ENCODE assay signal across 9 cellular contexts in genomic region chr1:27503961-27504587, GRCh38. TPM values are rescaled to one million over a fixed set of nuclear protein-coding genes. Genes with fewer than 3 reads are reported as not detected.
DNase-seq lines count a peak whose midpoint lies in the region; ATAC-seq and TF ChIP-seq lines count a peak whose summit lies in the region.
"Had no signal": no experiment of that assay in that cellular context is flagged by ENCODE, and none has a peak within 500 bp of the region (broad histone marks: within the 10 kb centered on the region; RNA-seq: fewer than 3 reads in every experiment).

No MANE protein-coding gene starts in this region.

- no peaks in the 10 kb centered on the region for H3K36me3 ChIP-seq in heart left ventricle
- no peaks in the 10 kb centered on the region for H3K36me3 ChIP-seq in trophoblast cell (ENCODE audit: control insufficient read depth in 1 of 2, insufficient read depth in 2 of 2, low read length in 2 of 2)

- H2BK5ac ChIP-seq in trophoblast cell (ENCODE audit: low read depth, low read length, poor library complexity): peak overlapping the region; percentile 97

- ATAC-seq in Right ventricle myocardium inferior (peak; percentile 3), heart left ventricle (peak in 3 of 4 donors; percentile 3 to 15 (median 3)), GM19397 (IDR thresholded peaks at IDR 0.05; ENCODE audit: unreplicated experiment) (no peak), HG03442 (IDR thresholded peaks at IDR 0.05; ENCODE audit: unreplicated experiment) (no peak), GM21528 (IDR thresholded peaks at IDR 0.05; ENCODE audit: low FRiP score, unreplicated experiment) (no peak)

- H3K79me2 ChIP-seq in trophoblast cell (ENCODE audit: control insufficient read depth, insufficient read depth, low read length, poor library complexity): peaks cover 7% of the 10 kb centered on the region

- peak overlapping the region in 9 of 12 donors; percentile 2 to 46 (median 34) for H3K4me3 ChIP-seq in heart left ventricle
- H3K4me3 ChIP-seq in trophoblast cell (ENCODE audit: low read depth, low read length): no peak overlapping the region

- WGBS in heart left ventricle, 4 donors: 18 to 23% (median 20%) methylated on average over 11 to 12 of the region's 12 CpGs
- no CpG with 5 or more reads among the region's 12 CpGs for WGBS in trophoblast cell (ENCODE audit: extremely low coverage, insufficient coverage, insufficient read length)

- intact Hi-C loops in Right ventricle myocardium inferior (cut with DNase I) (no loop called here), cardiac septum (cut with DNase I) (no loop called here), heart left ventricle (cut with DNase I) (loop anchor here in 1 of 10 donors (2.0 kb wide), 1 partner anchor 53 kb away; no protein-coding TSS in a partner anchor)

- peak overlapping the region; percentile 30 for H3K4me2 ChIP-seq in trophoblast cell (ENCODE audit: low read length)

- peak overlapping the region; percentile 99 for H4K91ac ChIP-seq in trophoblast cell (ENCODE audit: low read depth, low read length)

- H3K27ac ChIP-seq in heart left ventricle (peak overlapping the region; percentile 88 to 99 (median 93)), trophoblast cell (ENCODE audit: low read depth, low read length) (peak overlapping the region; percentile 99)

- H3K14ac ChIP-seq in trophoblast cell (ENCODE audit: low read length): peak overlapping the region; percentile 90

- H2AK5ac ChIP-seq in trophoblast cell (ENCODE audit: low read length): peak overlapping the region; percentile 98

- peak overlapping the region; percentile 13 for H4K12ac ChIP-seq in trophoblast cell (ENCODE audit: low read depth, low read length)

- no peak for DNase-seq in Right ventricle myocardium inferior (ENCODE audit: missing footprints)
- no peak for DNase-seq in cardiac septum (ENCODE audit: low spot score)
- DNase-seq in heart left ventricle: peak in 1 of 5 donors; percentile 56
- no peak for DNase-seq in trophoblast cell
- no peak for DNase-seq in middle frontal gyrus (ENCODE audit: extremely low spot score, low spot score)
- DNase-seq: stimulated activated naive CD4-positive, alpha-beta T cell had no signal

- H3K18ac ChIP-seq in trophoblast cell (ENCODE audit: low read length): peak overlapping the region; percentile 94

- H3K4me1 ChIP-seq in heart left ventricle: peaks cover 8 to 38% (median 25%) of the 10 kb centered on the region in 12 donors
- peaks cover 19% of the 10 kb centered on the region in 2 experiments for H3K4me1 ChIP-seq in trophoblast cell (ENCODE audit: control insufficient read depth in 1 of 2, insufficient read depth in 2 of 2, low read length in 2 of 2)

- peak overlapping the region; percentile 97 for H2BK120ac ChIP-seq in trophoblast cell (ENCODE audit: insufficient read depth, low read length, poor library complexity)

- H2BK12ac ChIP-seq in trophoblast cell (ENCODE audit: low read length): peak overlapping the region; percentile 98

- H3K79me1 ChIP-seq in trophoblast cell (ENCODE audit: low read length): peaks cover 22% of the 10 kb centered on the region

- H3K23ac ChIP-seq in trophoblast cell (ENCODE audit: low read length): no peak overlapping the region

- no peak overlapping the region for H3K9ac ChIP-seq in trophoblast cell (ENCODE audit: low read length)

- peak overlapping the region; percentile 94 for H2AFZ ChIP-seq in trophoblast cell (ENCODE audit: insufficient read depth, low read length, poor library complexity)

- TF ChIP-seq POLR2A in heart left ventricle (IDR thresholded peaks at IDR 0.05): no peak

- no peak for TF ChIP-seq CTCF in heart left ventricle (IDR thresholded peaks at IDR 0.05)

- peak overlapping the region; percentile 96 for H4K8ac ChIP-seq in trophoblast cell (ENCODE audit: low read depth, low read length)

- H3K9me3 ChIP-seq in heart left ventricle (no peaks in the 10 kb centered on the region), trophoblast cell (ENCODE audit: insufficient read depth, low read depth, low read length) (no peaks in the 10 kb centered on the region)

- no peaks in the 10 kb centered on the region for H3K27me3 ChIP-seq in heart left ventricle
- H3K27me3 ChIP-seq in trophoblast cell (ENCODE audit: insufficient read depth, low read length): no peaks in the 10 kb centered on the region

- H3K4ac ChIP-seq in trophoblast cell (ENCODE audit: low read depth, low read length): peak overlapping the region; percentile 85

RNA-seq across cellular contexts. Expression of gene WASF2, which starts 14.1 kb away (rescaled TPM):
- total RNA-seq in Right ventricle myocardium inferior: 57.3 TPM
- 59.3 TPM for total RNA-seq in cardiac septum
- 100 to 1,000 TPM in 1 of 9 donors, 10 to 100 TPM in 8; 27.5 to 103 (median 47.9) TPM for total RNA-seq in heart left ventricle
- polyA plus RNA-seq in heart left ventricle: 10 to 100 TPM; 14.2 to 52.0 TPM
- 54.5 and 57.3 TPM in 2 replicates for polyA plus RNA-seq in trophoblast cell (2013)

Comparison
In these comparisons a context has a peak if more than half of its experiments do, and no peak if none do; other contexts are left out.
1. ATAC-seq: peak in Right ventricle myocardium inferior (single experiment) and heart left ventricle (3 of 4); none in GM19397 (single experiment), HG03442 (single experiment) and GM21528 (single experiment).